ENCODE assay signal across 1 cellular context in the genomic region with DNA sequence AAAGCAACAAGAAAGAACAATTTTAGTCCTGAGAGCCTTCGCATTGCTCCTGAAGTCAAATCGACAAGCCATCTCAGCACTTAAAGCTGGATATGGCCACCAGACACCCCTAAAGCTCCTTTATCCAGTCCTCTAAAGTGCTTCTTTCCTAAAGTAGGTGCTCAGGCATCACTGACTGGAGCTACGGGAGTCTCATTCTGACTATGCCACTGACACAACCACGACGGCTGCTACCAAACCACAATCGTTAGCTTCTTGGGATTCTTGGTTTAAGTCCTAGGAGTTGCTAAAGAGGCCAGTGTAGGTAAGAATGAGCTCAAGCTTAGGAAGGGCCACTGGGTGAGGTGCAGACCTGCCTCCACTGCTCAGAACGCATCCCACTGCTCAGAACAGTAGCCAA.
TF ChIP-seq lines count a peak whose summit lies in the region.

No MANE protein-coding gene starts in this region.

TF ChIP-seq in GM23338, 12 proteins besides CTCF, POLR2A, EP300 and RAD21 (continued from another document):
- TF ChIP-seq, protein P1, sequence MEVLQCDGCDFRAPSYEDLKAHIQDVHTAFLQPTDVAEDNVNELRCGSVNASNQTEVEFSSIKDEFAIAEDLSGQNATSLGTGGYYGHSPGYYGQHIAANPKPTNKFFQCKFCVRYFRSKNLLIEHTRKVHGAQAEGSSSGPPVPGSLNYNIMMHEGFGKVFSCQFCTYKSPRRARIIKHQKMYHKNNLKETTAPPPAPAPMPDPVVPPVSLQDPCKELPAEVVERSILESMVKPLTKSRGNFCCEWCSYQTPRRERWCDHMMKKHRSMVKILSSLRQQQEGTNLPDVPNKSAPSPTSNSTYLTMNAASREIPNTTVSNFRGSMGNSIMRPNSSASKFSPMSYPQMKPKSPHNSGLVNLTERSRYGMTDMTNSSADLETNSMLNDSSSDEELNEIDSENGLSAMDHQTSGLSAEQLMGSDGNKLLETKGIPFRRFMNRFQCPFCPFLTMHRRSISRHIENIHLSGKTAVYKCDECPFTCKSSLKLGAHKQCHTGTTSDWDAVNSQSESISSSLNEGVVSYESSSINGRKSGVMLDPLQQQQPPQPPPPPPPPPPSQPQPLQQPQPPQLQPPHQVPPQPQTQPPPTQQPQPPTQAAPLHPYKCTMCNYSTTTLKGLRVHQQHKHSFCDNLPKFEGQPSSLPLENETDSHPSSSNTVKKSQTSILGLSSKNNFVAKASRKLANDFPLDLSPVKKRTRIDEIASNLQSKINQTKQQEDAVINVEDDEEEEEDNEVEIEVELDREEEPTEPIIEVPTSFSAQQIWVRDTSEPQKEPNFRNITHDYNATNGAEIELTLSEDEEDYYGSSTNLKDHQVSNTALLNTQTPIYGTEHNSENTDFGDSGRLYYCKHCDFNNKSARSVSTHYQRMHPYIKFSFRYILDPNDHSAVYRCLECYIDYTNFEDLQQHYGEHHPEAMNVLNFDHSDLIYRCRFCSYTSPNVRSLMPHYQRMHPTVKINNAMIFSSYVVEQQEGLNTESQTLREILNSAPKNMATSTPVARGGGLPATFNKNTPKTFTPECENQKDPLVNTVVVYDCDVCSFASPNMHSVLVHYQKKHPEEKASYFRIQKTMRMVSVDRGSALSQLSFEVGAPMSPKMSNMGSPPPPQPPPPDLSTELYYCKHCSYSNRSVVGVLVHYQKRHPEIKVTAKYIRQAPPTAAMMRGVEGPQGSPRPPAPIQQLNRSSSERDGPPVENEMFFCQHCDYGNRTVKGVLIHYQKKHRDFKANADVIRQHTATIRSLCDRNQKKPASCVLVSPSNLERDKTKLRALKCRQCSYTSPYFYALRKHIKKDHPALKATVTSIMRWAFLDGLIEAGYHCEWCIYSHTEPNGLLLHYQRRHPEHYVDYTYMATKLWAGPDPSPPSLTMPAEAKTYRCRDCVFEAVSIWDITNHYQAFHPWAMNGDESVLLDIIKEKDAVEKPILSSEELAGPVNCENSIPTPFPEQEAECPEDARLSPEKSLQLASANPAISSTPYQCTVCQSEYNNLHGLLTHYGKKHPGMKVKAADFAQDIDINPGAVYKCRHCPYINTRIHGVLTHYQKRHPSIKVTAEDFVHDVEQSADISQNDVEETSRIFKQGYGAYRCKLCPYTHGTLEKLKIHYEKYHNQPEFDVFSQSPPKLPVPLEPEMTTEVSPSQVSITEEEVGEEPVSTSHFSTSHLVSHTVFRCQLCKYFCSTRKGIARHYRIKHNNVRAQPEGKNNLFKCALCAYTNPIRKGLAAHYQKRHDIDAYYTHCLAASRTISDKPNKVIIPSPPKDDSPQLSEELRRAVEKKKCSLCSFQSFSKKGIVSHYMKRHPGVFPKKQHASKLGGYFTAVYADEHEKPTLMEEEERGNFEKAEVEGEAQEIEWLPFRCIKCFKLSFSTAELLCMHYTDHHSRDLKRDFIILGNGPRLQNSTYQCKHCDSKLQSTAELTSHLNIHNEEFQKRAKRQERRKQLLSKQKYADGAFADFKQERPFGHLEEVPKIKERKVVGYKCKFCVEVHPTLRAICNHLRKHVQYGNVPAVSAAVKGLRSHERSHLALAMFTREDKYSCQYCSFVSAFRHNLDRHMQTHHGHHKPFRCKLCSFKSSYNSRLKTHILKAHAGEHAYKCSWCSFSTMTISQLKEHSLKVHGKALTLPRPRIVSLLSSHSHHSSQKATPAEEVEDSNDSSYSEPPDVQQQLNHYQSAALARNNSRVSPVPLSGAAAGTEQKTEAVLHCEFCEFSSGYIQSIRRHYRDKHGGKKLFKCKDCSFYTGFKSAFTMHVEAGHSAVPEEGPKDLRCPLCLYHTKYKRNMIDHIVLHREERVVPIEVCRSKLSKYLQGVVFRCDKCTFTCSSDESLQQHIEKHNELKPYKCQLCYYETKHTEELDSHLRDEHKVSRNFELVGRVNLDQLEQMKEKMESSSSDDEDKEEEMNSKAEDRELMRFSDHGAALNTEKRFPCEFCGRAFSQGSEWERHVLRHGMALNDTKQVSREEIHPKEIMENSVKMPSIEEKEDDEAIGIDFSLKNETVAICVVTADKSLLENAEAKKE (CRISPR knock-in tag; IDR thresholded peaks at IDR 0.05), result no peak
